In the genomic region with DNA sequence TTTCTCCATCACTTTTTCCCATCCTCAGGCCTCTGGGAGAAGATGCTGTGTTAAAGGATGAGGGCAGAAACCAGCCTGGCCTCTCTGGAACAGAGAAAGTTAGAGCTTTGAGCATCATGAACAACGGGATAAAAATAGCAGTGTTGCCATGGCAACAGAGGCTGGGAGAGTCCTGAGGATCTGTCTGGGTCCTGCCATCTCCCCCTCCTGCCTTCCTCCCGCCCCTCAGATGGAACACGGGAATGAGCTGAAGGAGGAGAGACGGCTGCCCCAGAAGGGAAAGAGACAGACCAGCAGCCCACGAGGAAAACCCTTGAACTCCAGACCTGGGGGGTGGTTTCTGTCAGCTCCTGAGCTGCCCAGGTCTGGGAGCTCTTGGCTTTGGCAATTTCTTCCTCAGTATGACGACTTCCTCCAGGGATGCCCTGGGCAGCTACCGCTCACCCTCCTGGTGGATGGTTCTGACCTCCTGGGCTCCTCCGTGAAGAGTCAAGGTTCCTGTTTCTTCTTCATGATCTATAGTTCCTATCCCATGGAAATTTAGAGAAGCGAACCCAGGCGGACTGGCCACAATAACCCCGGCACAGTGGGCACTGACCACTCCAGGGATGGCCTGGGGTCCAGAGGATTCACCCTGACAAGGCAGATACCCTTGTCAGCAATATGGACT, we compare ENCODE assay signal across 16 cellular contexts. TPM values are rescaled to one million over a fixed set of nuclear protein-coding genes. Genes with fewer than 3 reads are reported as not detected.
A peak's percentile ranks its signal among the peaks of the same experiment; 100 is the strongest.
DNase-seq lines count a peak whose midpoint lies in the region; ATAC-seq, FAIRE-seq and TF ChIP-seq lines count a peak whose summit lies in the region.
"Had no signal": no experiment of that assay in that cellular context is flagged by ENCODE, and none has a peak within 500 bp of the region (broad histone marks: within the 10 kb centered on the region; RNA-seq: fewer than 3 reads in every experiment).

No MANE protein-coding gene starts in this region.

- no peak for TF ChIP-seq CTCF in Calu3 (IDR thresholded peaks at IDR 0.05; ENCODE audit: unreplicated experiment)
- no peak for TF ChIP-seq CTCF in K562 (IDR thresholded peaks at IDR 0.05 in 2 of 3, conservative IDR thresholded peaks at IDR 0.05 in 1 of 3; ENCODE audit: insufficient read depth in 2 of 3, low read depth in 1 of 3, low read length in 3 of 3)
- TF ChIP-seq CTCF in neural cell (IDR thresholded peaks at IDR 0.05; ENCODE audit: poor library complexity, severe bottlenecking), result no peak
- TF ChIP-seq CTCF in PC-9 (conservative IDR thresholded peaks at IDR 0.05), result no peak

- no peak overlapping the region for H3K4me3 Mint-ChIP-seq in Calu3 (ENCODE audit: low read depth, unreplicated experiment)
- no peak overlapping the region for H3K4me3 Mint-ChIP-seq in activated CD4-positive, alpha-beta T cell treated with anti-CD3 and anti-CD28 coated beads for 36 hours

- H3K79me2 ChIP-seq in K562 (ENCODE audit: control insufficient read depth, insufficient read depth, low read length), result no peaks in the 10 kb centered on the region
- H3K79me2 ChIP-seq in neural cell (replicated peaks; ENCODE audit: insufficient read depth, low read length), result no peaks in the 10 kb centered on the region
- H3K79me2 ChIP-seq in PC-9 (ENCODE audit: low read depth), result no peaks in the 10 kb centered on the region
- H3K79me2 ChIP-seq: parathyroid adenoma had no signal

- H3K36me3 ChIP-seq in K562 (ENCODE audit: control insufficient read depth, insufficient read depth, low read length), result no peaks in the 10 kb centered on the region
- no peaks in the 10 kb centered on the region for H3K36me3 ChIP-seq in neural cell (ENCODE audit: insufficient read depth, low read length)
- no peaks in the 10 kb centered on the region for H3K36me3 ChIP-seq in PC-9 (ENCODE audit: low read depth)

- intact Hi-C loops in Calu3 (cut with micrococcal nuclease; ENCODE audit: unreplicated experiment) (no loop called here), K562 (cut with micrococcal nuclease) (loop anchor here (10.0 kb wide), 1 partner anchor 81 kb away; the partner anchor contains the start of gene KLHDC8A), PC-9 (cut with micrococcal nuclease; ENCODE audit: unreplicated experiment) (no loop called here)
- intact Hi-C loops in activated CD4-positive, alpha-beta T cell treated with anti-CD3 and anti-CD28 coated beads for 36 hours (cut with DNase I, micrococcal nuclease), result no loop called here

- H3K9me3 ChIP-seq in K562 (replicated peaks; ENCODE audit: control insufficient read depth, insufficient read depth, low read depth, low read length) (no peaks in the 10 kb centered on the region), neural cell (ENCODE audit: low read length) (no peaks in the 10 kb centered on the region), PC-9 (ENCODE audit: insufficient read depth, low read depth) (no peaks in the 10 kb centered on the region)

- no peak overlapping the region for H3K9ac ChIP-seq in K562 (ENCODE audit: insufficient read depth in 1 of 2, low read depth in 2 of 2, low read length in 2 of 2)
- peak overlapping the region; percentile 67 for H3K9ac ChIP-seq in neural cell (ENCODE audit: low read length)
- H3K9ac ChIP-seq: parathyroid adenoma had no signal

- no peak for FAIRE-seq in K562 (lab: Jason Lieb, UNC)
- no peak for FAIRE-seq in GM12891 (lab: Jason Lieb, UNC)

- H3K27ac Mint-ChIP-seq in Calu3 (ENCODE audit: unreplicated experiment), result peak overlapping the region; percentile 70
- no peak overlapping the region for H3K27ac Mint-ChIP-seq in activated CD4-positive, alpha-beta T cell treated with anti-CD3 and anti-CD28 coated beads for 36 hours

- H3K4me2 ChIP-seq in K562 (ENCODE audit: insufficient read depth, low read length), result no peak overlapping the region
- H3K4me2 ChIP-seq in neural cell (ENCODE audit: low read length), result peak overlapping the region; percentile 77
- H3K4me2 ChIP-seq in PC-9, result no peak overlapping the region

- no peak for ATAC-seq in K562
- ATAC-seq in activated CD4-positive, alpha-beta T cell treated with anti-CD3 and anti-CD28 coated beads for 36 hours, result no peak

- H3K27me3 Mint-ChIP-seq in Calu3 (ENCODE audit: unreplicated experiment), result peaks cover 25% of the 10 kb centered on the region
- H3K27me3 Mint-ChIP-seq in activated CD4-positive, alpha-beta T cell treated with anti-CD3 and anti-CD28 coated beads for 36 hours, result peaks cover 12% of the 10 kb centered on the region

- in situ Hi-C loops in K562 (cut with MboI), result no loop called here

- DNase-seq in Calu3 (no peak), M059J (ENCODE audit: low read depth) (peak; percentile 24), K562 (ENCODE audit: extremely low read depth in 1 of 4, low spot score in 3 of 4) (peak in 1 of 4 experiments; percentile 24), PC-9 (no peak), GM12891 (ENCODE audit: insufficient read length, low spot score) (no peak)
- no peak for DNase-seq in activated CD4-positive, alpha-beta T cell treated with anti-CD3 and anti-CD28 coated beads for 36 hours
- no peak for DNase-seq in activated CD4-positive, alpha-beta T cell treated with anti-CD3 and anti-CD28 coated beads, Interleukin-2, amount 50 U/mL, for 4 hours
- DNase-seq: activated naive CD4-positive, alpha-beta T cell; EL; NCI-H1436 treated with DMSO at 0.1 percent for 48 hours; trophoblast cell had no signal

- WGBS in K562 (ENCODE audit: insufficient coverage, low coverage, missing lambda C conversion rate), result 0% methylated on average over 11 of the region's 11 CpGs

- CTCF ChIA-PET in Calu3 (lab: Charles Lee) (interaction anchor here (0.7 to 0.9 kb wide), 2 partner anchors 49 to 82 kb away, joined by 3 read pairs; no protein-coding TSS in a partner anchor), K562 (lab: Yijun Ruan, JAX; ENCODE audit: low intra/inter-chr PET ratio) (interaction anchor here (0.6 kb wide), 1 partner anchor 482 kb away, joined by 3 read pairs; no protein-coding TSS in a partner anchor), PC-9 (lab: Charles Lee) (no interaction called here)
- CTCF ChIA-PET in activated CD4-positive, alpha-beta T cell treated with anti-CD3 and anti-CD28 coated beads for 36 hours (lab: Charles Lee), result interaction anchor here (0.6 to 1.2 kb wide), 2 partner anchors 82 to 97 kb away, joined by 4 read pairs; no protein-coding TSS in a partner anchor

- no TSS peak for BruUV-seq in Calu3 (replicated peaks; lab: Mats Ljungman, UMichigan)
- BruUV-seq in K562 (replicated peaks; lab: Mats Ljungman, UMichigan), result no TSS peak
- no TSS peak for BruUV-seq in PC-9 (replicated peaks; lab: Mats Ljungman, UMichigan)

- TF ChIP-seq RAD21 in K562 (CRISPR knock-in tag; conservative IDR thresholded peaks at IDR 0.05 in 1 of 2, IDR thresholded peaks at IDR 0.05 in 1 of 2) (no peak), neural cell (conservative IDR thresholded peaks at IDR 0.05) (peak; percentile 37)

- H3K4me1 ChIP-seq in K562 (replicated peaks in 1 of 2; ENCODE audit: control insufficient read depth in 2 of 2, insufficient read depth in 2 of 2, low read length in 2 of 2), result peaks cover 6 to 7% of the 10 kb centered on the region in 2 experiments
- peaks cover 11% of the 10 kb centered on the region for H3K4me1 ChIP-seq in PC-9 (replicated peaks; ENCODE audit: insufficient read depth)

- TF ChIP-seq EP300 in K562 (IDR thresholded peaks at IDR 0.05; ENCODE audit: low read length) (no peak), neural cell (conservative IDR thresholded peaks at IDR 0.05; ENCODE audit: poor library complexity, severe bottlenecking) (peak; percentile 82)

- TF ChIP-seq POLR2A in K562 (conservative IDR thresholded peaks at IDR 0.05), result no peak
- no peak for TF ChIP-seq POLR2A in GM12891 (IDR thresholded peaks at IDR 0.05; ENCODE audit: low read depth, low read length)

- H3K27ac ChIP-seq in K562 (ENCODE audit: extremely low read depth, low read depth, low read length) (no peak overlapping the region), neural cell (ENCODE audit: low read length) (peak overlapping the region; percentile 94), PC-9 (no peak overlapping the region)
- H3K27ac ChIP-seq: parathyroid adenoma, SK-N-MC had no signal

- H3F3A ChIP-seq in neural cell (ENCODE audit: insufficient read depth, low read length, poor library complexity, severe bottlenecking) (no peaks in the 10 kb centered on the region), PC-9 (ENCODE audit: insufficient read depth, low read depth) (0 out of 2 replicates have a peak, but pooled peaks cover 10% of the 10 kb centered on the region)

- H2AFZ ChIP-seq in K562 (ENCODE audit: low read depth, low read length) (no peak overlapping the region), neural cell (ENCODE audit: low read depth, low read length) (no peak overlapping the region), PC-9 (no peak overlapping the region)
- H2AFZ ChIP-seq: parathyroid adenoma had no signal

- no peaks in the 10 kb centered on the region for H3K9me1 ChIP-seq in K562 (ENCODE audit: control insufficient read depth, insufficient read depth, low read length)

- H3K27me3 ChIP-seq in K562 (ENCODE audit: control insufficient read depth in 2 of 2, insufficient read depth in 2 of 2, low read length in 2 of 2), result peaks cover 11 to 47% of the 10 kb centered on the region in 2 experiments; a peak in 3 of 5 replicates
- no peaks in the 10 kb centered on the region for H3K27me3 ChIP-seq in neural cell (ENCODE audit: insufficient read depth, low read depth, low read length)
- H3K27me3 ChIP-seq in PC-9 (ENCODE audit: insufficient read depth, low read depth), result peaks cover 5% of the 10 kb centered on the region; the same call in 1 of the 2 replicates

- H3K36me3 Mint-ChIP-seq in Calu3 (ENCODE audit: insufficient read depth, unreplicated experiment), result peaks cover 67% of the 10 kb centered on the region
- H3K36me3 Mint-ChIP-seq in activated CD4-positive, alpha-beta T cell treated with anti-CD3 and anti-CD28 coated beads for 36 hours (ENCODE audit: low read depth), result no peaks in the 10 kb centered on the region

- H3K4me1 Mint-ChIP-seq in Calu3 (ENCODE audit: low read depth, unreplicated experiment), result peaks cover 30% of the 10 kb centered on the region
- peaks cover 10% of the 10 kb centered on the region for H3K4me1 Mint-ChIP-seq in activated CD4-positive, alpha-beta T cell treated with anti-CD3 and anti-CD28 coated beads for 36 hours

- POLR2A ChIA-PET in K562 (lab: Yijun Ruan, JAX) (interaction anchor here (0.6 kb wide), 1 partner anchor 39 kb away, joined by 3 read pairs; no protein-coding TSS in a partner anchor), PC-9 (lab: Charles Lee; ENCODE audit: unreplicated experiment) (interaction anchor here (0.6 kb wide), 1 partner anchor 15 kb away, joined by 5 read pairs; no protein-coding TSS in a partner anchor)
- POLR2A ChIA-PET in activated CD4-positive, alpha-beta T cell treated with anti-CD3 and anti-CD28 coated beads for 36 hours (lab: Charles Lee), result no interaction called here

- no peaks in the 10 kb centered on the region; the same call in 1 of the 2 replicates for H4K20me1 ChIP-seq in K562 (replicated peaks; ENCODE audit: control insufficient read depth, insufficient read depth, low read length)
- no peaks in the 10 kb centered on the region for H4K20me1 ChIP-seq in neural cell (ENCODE audit: insufficient read depth)
- no peaks in the 10 kb centered on the region for H4K20me1 ChIP-seq in PC-9 (ENCODE audit: insufficient read depth)

- H3K4me3 ChIP-seq in K562 (no peak overlapping the region), neural cell (ENCODE audit: low read length) (peak overlapping the region; percentile 55), PC-9 (no peak overlapping the region)
- H3K4me3 ChIP-seq: SK-N-MC had no signal

- no peaks in the 10 kb centered on the region for H3K9me3 Mint-ChIP-seq in Calu3 (ENCODE audit: low read depth, unreplicated experiment)
- no peaks in the 10 kb centered on the region for H3K9me3 Mint-ChIP-seq in activated CD4-positive, alpha-beta T cell treated with anti-CD3 and anti-CD28 coated beads for 36 hours (ENCODE audit: low read depth)

- H3K9me2 ChIP-seq in neural cell (ENCODE audit: insufficient read depth, low read length) (no peaks in the 10 kb centered on the region), PC-9 (ENCODE audit: insufficient read depth) (no peaks in the 10 kb centered on the region)

RNA-seq across cellular contexts. Expression of gene LEMD1, which starts 14.2 kb away (rescaled TPM):
- total RNA-seq in Calu3 (2022) (15.3 and 17.2 TPM in 2 replicates), K562 (2014; rRNA removed) (0.54 and 1.0 TPM in 2 replicates), K562 (2014; rRNA removed; fragmentation: Illumina TruSeq; extraction: Trizol) (0.36 and 0.41 TPM in 2 replicates), K562 (2015; rRNA removed; fragmentation: Illumina TruSeq; extraction: Trizol) (0.79 and 0.80 TPM in 2 replicates), K562 (2021) (0.47 and 0.60 TPM in 2 replicates), PC-9 (2021) (16.7 and 22.1 TPM in 2 replicates)
- not detected in 2 replicates for total RNA-seq in M059J (2014; rRNA removed; shearing (Covaris generic))
- total RNA-seq in K562 (2011; cell fraction: chromatin; rRNA removed; ENCODE audit: low replicate concordance), result 2.9 and 13.1 TPM in 2 replicates
- 6.3 and 10.7 TPM in 2 replicates for total RNA-seq in K562 (2011; cell fraction: nucleolus; rRNA removed)
- total RNA-seq in K562 (2011; cell fraction: nucleoplasm; rRNA removed), result 4.1 and 5.0 TPM in 2 replicates
- polyA plus RNA-seq in K562 (2011; rRNA removed) (2.0 and 2.4 TPM in 2 replicates), K562 (2014; fragmentation: Illumina TruSeq; extraction: Trizol) (0.79 and 1.2 TPM in 2 replicates), K562 (2014; fragmentation: Nextera tagmentation; extraction: Ambion mirVana) (under 1 TPM in 1 of 2 experiments, not detected in 1; 0.11 TPM), K562 (2014; rRNA removed) (0.27 TPM in 1 of 2 replicates, not detected in the other), neural cell (62.8 and 67.6 TPM in 2 replicates)
- polyA plus RNA-seq in K562 (2011; cell fraction: cytosol; rRNA removed), result 1.1 and 3.8 TPM in 2 replicates
- polyA plus RNA-seq in K562 (2011; cell fraction: nucleus; rRNA removed), result 3.4 and 14.8 TPM in 2 replicates
- 0.62 and 1.6 TPM in 2 replicates for polyA plus RNA-seq in K562 (2012)
- 1.9 and 3.9 TPM in 2 replicates for polyA minus RNA-seq in K562 (2011; rRNA and poly(A)+ RNA removed)
- 2.3 and 3.0 TPM in 2 replicates for polyA minus RNA-seq in K562 (2011; cell fraction: cytosol; rRNA and poly(A)+ RNA removed)
- 5.6 and 12.5 TPM in 2 replicates for polyA minus RNA-seq in K562 (2011; cell fraction: nucleus; rRNA and poly(A)+ RNA removed)
- polyA minus RNA-seq in neural cell, result 51.1 and 51.6 TPM in 2 replicates
- under 1 TPM; 0.66 to 0.79 TPM for total RNA-seq in activated CD4-positive, alpha-beta T cell treated with anti-CD3 and anti-CD28 coated beads for 36 hours
- 0.18 TPM for polyA plus RNA-seq in GM12891 (2012; ENCODE audit: low read depth, missing spikeins)
- polyA plus RNA-seq: BJ had no signal

RNA-seq across cellular contexts. Expression of gene BLACAT1, which starts 19.8 kb away (rescaled TPM):
- total RNA-seq in Calu3 (2022) (14.2 TPM in 2 replicates), K562 (2014; rRNA removed) (0.37 and 0.73 TPM in 2 replicates), K562 (2014; rRNA removed; fragmentation: Illumina TruSeq; extraction: Trizol) (0.73 and 1.1 TPM in 2 replicates), K562 (2015; rRNA removed; fragmentation: Illumina TruSeq; extraction: Trizol) (0.45 and 0.47 TPM in 2 replicates), K562 (2021) (0.83 and 1.0 TPM in 2 replicates), PC-9 (2021) (12.7 and 13.5 TPM in 2 replicates)
- total RNA-seq in M059J (2014; rRNA removed; shearing (Covaris generic)), result 0.10 and 0.15 TPM in 2 replicates
- 5.4 and 17.4 TPM in 2 replicates for total RNA-seq in K562 (2011; cell fraction: chromatin; rRNA removed; ENCODE audit: low replicate concordance)
- total RNA-seq in K562 (2011; cell fraction: nucleolus; rRNA removed), result 5.8 and 9.7 TPM in 2 replicates
- 7.8 and 9.5 TPM in 2 replicates for total RNA-seq in K562 (2011; cell fraction: nucleoplasm; rRNA removed)
- polyA plus RNA-seq in K562 (2011; rRNA removed) (3.4 and 5.9 TPM in 2 replicates), K562 (2014; fragmentation: Illumina TruSeq; extraction: Trizol) (1.2 and 1.6 TPM in 2 replicates), K562 (2014; fragmentation: Nextera tagmentation; extraction: Ambion mirVana) (under 1 TPM; 0.10 to 0.17 TPM), K562 (2014; rRNA removed) (0.84 and 1.3 TPM in 2 replicates), neural cell (5.6 and 6.0 TPM in 2 replicates)
- 2.6 and 3.6 TPM in 2 replicates for polyA plus RNA-seq in K562 (2011; cell fraction: cytosol; rRNA removed)
- polyA plus RNA-seq in K562 (2011; cell fraction: nucleus; rRNA removed), result 7.5 and 19.7 TPM in 2 replicates
- polyA plus RNA-seq in K562 (2012), result 1.2 and 3.3 TPM in 2 replicates
- 3.0 and 5.2 TPM in 2 replicates for polyA minus RNA-seq in K562 (2011; rRNA and poly(A)+ RNA removed)
- polyA minus RNA-seq in K562 (2011; cell fraction: cytosol; rRNA and poly(A)+ RNA removed), result 0.55 and 1.3 TPM in 2 replicates
- polyA minus RNA-seq in K562 (2011; cell fraction: nucleus; rRNA and poly(A)+ RNA removed), result 3.4 and 4.8 TPM in 2 replicates
- polyA minus RNA-seq in neural cell, result 12.2 and 15.9 TPM in 2 replicates
- under 1 TPM; 0.25 to 0.32 TPM for total RNA-seq in activated CD4-positive, alpha-beta T cell treated with anti-CD3 and anti-CD28 coated beads for 36 hours
- not detected for polyA plus RNA-seq in GM12891 (2012; ENCODE audit: low read depth, missing spikeins)
- total RNA-seq: mononuclear cell had no signal
